ENCODE assay signal across 21 cellular contexts in genomic region chr6:67887747-67888545, GRCh38.
DNase-seq lines count a peak whose midpoint lies in the region; ATAC-seq, FAIRE-seq and TF ChIP-seq lines count a peak whose summit lies in the region.
"Had no signal": no experiment of that assay in that cellular context is flagged by ENCODE, and none has a peak within 500 bp of the region (broad histone marks: within the 10 kb centered on the region; RNA-seq: fewer than 3 reads in every experiment).

No MANE protein-coding gene starts in this region.

- H3K79me1 ChIP-seq in trophoblast cell (ENCODE audit: low read length): peaks cover 7% of the 10 kb centered on the region

- DNase-seq in OCI-M1 (lab: John Stamatoyannopoulos, UW) (peak; percentile 85), K562 (ENCODE audit: extremely low read depth in 1 of 4, low spot score in 3 of 4) (peak; percentile 68 to 83 (median 75)), trophoblast cell (no peak), esophagus muscularis mucosa (ENCODE audit: extremely low spot score) (no peak), GM19238 (ENCODE audit: insufficient read length, low spot score) (no peak)
- DNase-seq: AML-193, Calu3, DMS79 treated with DMSO at 0.1 percent for 48 hours, NCI-H2029, NCI-H526 treated with DMSO at 0.1 percent for 48 hours, Peyer's patch, SIG-M5 had no signal

- H4K12ac ChIP-seq in trophoblast cell (ENCODE audit: low read depth, low read length): peak overlapping the region; percentile 13

- TF ChIP-seq CTCF in DOHH2 (IDR thresholded peaks at IDR 0.05; ENCODE audit: low read depth, low read length, poor library complexity, severe bottlenecking) (no peak), K562 (IDR thresholded peaks at IDR 0.05 in 2 of 3, conservative IDR thresholded peaks at IDR 0.05 in 1 of 3; ENCODE audit: insufficient read depth in 2 of 3, low read depth in 1 of 3, low read length in 3 of 3) (no peak; a peak in 1 of 6 replicates), esophagus muscularis mucosa (IDR thresholded peaks at IDR 0.05) (no peak)

- H4K20me1 ChIP-seq in DOHH2 (ENCODE audit: control insufficient read depth, insufficient read depth, low read depth, low read length): no peaks in the 10 kb centered on the region
- peaks cover 16% of the 10 kb centered on the region for H4K20me1 ChIP-seq in K562 (replicated peaks; ENCODE audit: control insufficient read depth, insufficient read depth, low read length)

- peak overlapping the region; percentile 98 to 100 for H3K9ac ChIP-seq in K562 (ENCODE audit: insufficient read depth in 1 of 2, low read depth in 2 of 2, low read length in 2 of 2)
- H3K9ac ChIP-seq in trophoblast cell (ENCODE audit: low read length): no peak overlapping the region

- H3F3A ChIP-seq in DOHH2 (ENCODE audit: control insufficient read depth, insufficient read depth): peaks cover 4% of the 10 kb centered on the region; the same call in 1 of the 2 replicates

- WGBS in K562 (ENCODE audit: insufficient coverage, low coverage, missing lambda C conversion rate): 1% methylated on average over 16 of the region's 17 CpGs
- WGBS in trophoblast cell (ENCODE audit: extremely low coverage, insufficient coverage, insufficient read length): 100% methylated on average over 1 of the region's 17 CpGs
- 86% methylated on average over 17 of the region's 17 CpGs for WGBS in esophagus muscularis mucosa

- H3K9me2 ChIP-seq in DOHH2 (replicated peaks; ENCODE audit: control insufficient read depth, low read length): no peaks in the 10 kb centered on the region

- H3K4me1 ChIP-seq in DOHH2 (ENCODE audit: control insufficient read depth, low read length) (peaks cover 29% of the 10 kb centered on the region), K562 (replicated peaks in 1 of 2; ENCODE audit: control insufficient read depth in 2 of 2, insufficient read depth in 2 of 2, low read length in 2 of 2) (peaks cover 6 to 13% of the 10 kb centered on the region in 2 experiments; a peak in 3 of 5 replicates), trophoblast cell (ENCODE audit: control insufficient read depth in 1 of 2, insufficient read depth in 2 of 2, low read length in 2 of 2) (no peaks in the 10 kb centered on the region), esophagus muscularis mucosa (no peaks in the 10 kb centered on the region)
- H3K4me1 ChIP-seq: Peyer's patch had no signal

- in situ Hi-C loops in K562 (cut with MboI): loop anchor here (5.0 to 10.0 kb wide), 2 partner anchors 154 to 337 kb away; no protein-coding TSS in a partner anchor

- no peak overlapping the region for H3K23ac ChIP-seq in trophoblast cell (ENCODE audit: low read length)

- H3K27me3 ChIP-seq in DOHH2 (ENCODE audit: control insufficient read depth, low read length) (no peaks in the 10 kb centered on the region), K562 (ENCODE audit: control insufficient read depth in 2 of 2, insufficient read depth in 2 of 2, low read length in 2 of 2) (no peaks in the 10 kb centered on the region), trophoblast cell (ENCODE audit: insufficient read depth, low read length) (no peaks in the 10 kb centered on the region), esophagus muscularis mucosa (no peaks in the 10 kb centered on the region)
- H3K27me3 ChIP-seq: Peyer's patch had no signal

- no peaks in the 10 kb centered on the region for H3K9me1 ChIP-seq in K562 (ENCODE audit: control insufficient read depth, insufficient read depth, low read length)

- no peak overlapping the region for H3K18ac ChIP-seq in trophoblast cell (ENCODE audit: low read length)

- intact Hi-C loops in K562 (cut with micrococcal nuclease): loop anchor here (1.0 to 5.0 kb wide), 3 partner anchors 338 to 854 kb away; no protein-coding TSS in a partner anchor
- intact Hi-C loops in esophagus muscularis mucosa (cut with DNase I): no loop called here

- H2BK5ac ChIP-seq in trophoblast cell (ENCODE audit: low read depth, low read length, poor library complexity): peak overlapping the region; percentile 64

- CTCF ChIA-PET in K562 (lab: Yijun Ruan, JAX; ENCODE audit: low intra/inter-chr PET ratio): no interaction called here

- no peak; a peak in 1 of 4 replicates for TF ChIP-seq RAD21 in K562 (CRISPR knock-in tag; conservative IDR thresholded peaks at IDR 0.05 in 1 of 2, IDR thresholded peaks at IDR 0.05 in 1 of 2)

- H3K9me3 ChIP-seq in DOHH2 (ENCODE audit: control insufficient read depth, insufficient read depth, low read length) (peaks cover 16% of the 10 kb centered on the region), K562 (replicated peaks; ENCODE audit: control insufficient read depth, insufficient read depth, low read depth, low read length) (peaks cover 2% of the 10 kb centered on the region; the same call in 1 of the 2 replicates), trophoblast cell (ENCODE audit: insufficient read depth, low read depth, low read length) (peaks cover 3% of the 10 kb centered on the region), esophagus muscularis mucosa (no peaks in the 10 kb centered on the region)

- H2AFZ ChIP-seq in K562 (ENCODE audit: low read depth, low read length): no peak overlapping the region
- no peak overlapping the region for H2AFZ ChIP-seq in trophoblast cell (ENCODE audit: insufficient read depth, low read length, poor library complexity)

- H3K4me3 ChIP-seq in DOHH2 (ENCODE audit: low read length): no peak overlapping the region
- H3K4me3 ChIP-seq in K562: peak overlapping the region; percentile 93
- H3K4me3 ChIP-seq in trophoblast cell (ENCODE audit: low read depth, low read length): no peak overlapping the region
- H3K4me3 ChIP-seq in esophagus muscularis mucosa: no peak overlapping the region
- H3K4me3 ChIP-seq: Peyer's patch, SK-N-MC had no signal

- no peak overlapping the region for H3K4me2 ChIP-seq in DOHH2 (ENCODE audit: low read length)
- peak overlapping the region; percentile 98 for H3K4me2 ChIP-seq in K562 (ENCODE audit: insufficient read depth, low read length)
- H3K4me2 ChIP-seq in trophoblast cell (ENCODE audit: low read length): no peak overlapping the region

- peak overlapping the region; percentile 42 for H3K4ac ChIP-seq in trophoblast cell (ENCODE audit: low read depth, low read length)

- H2BK120ac ChIP-seq in trophoblast cell (ENCODE audit: insufficient read depth, low read length, poor library complexity): peak overlapping the region; percentile 90

- H2AK5ac ChIP-seq in trophoblast cell (ENCODE audit: low read length): peak overlapping the region; percentile 89

- H3K79me2 ChIP-seq in DOHH2 (ENCODE audit: control insufficient read depth, low read length) (no peaks in the 10 kb centered on the region), K562 (ENCODE audit: control insufficient read depth, insufficient read depth, low read length) (peaks cover 87% of the 10 kb centered on the region), trophoblast cell (ENCODE audit: control insufficient read depth, insufficient read depth, low read length, poor library complexity) (no peaks in the 10 kb centered on the region)

- peak overlapping the region; percentile 86 for H4K91ac ChIP-seq in trophoblast cell (ENCODE audit: low read depth, low read length)

- peak overlapping the region; percentile 82 for H2BK12ac ChIP-seq in trophoblast cell (ENCODE audit: low read length)

- TF ChIP-seq POLR2A in K562 (conservative IDR thresholded peaks at IDR 0.05): peak; percentile 98
- no peak for TF ChIP-seq POLR2A in esophagus muscularis mucosa (IDR thresholded peaks at IDR 0.05; ENCODE audit: low read depth)

- peak; percentile 49 for ATAC-seq in K562
- no peak for ATAC-seq in GM19463 (IDR thresholded peaks at IDR 0.05; ENCODE audit: unreplicated experiment)
- ATAC-seq in GM21360 (IDR thresholded peaks at IDR 0.05; ENCODE audit: unreplicated experiment): no peak
- ATAC-seq: HepG2 had no signal

- peak overlapping the region; percentile 61 for H3K14ac ChIP-seq in trophoblast cell (ENCODE audit: low read length)

- TF ChIP-seq EP300 in K562 (IDR thresholded peaks at IDR 0.05; ENCODE audit: low read length) (peak; percentile 62), esophagus muscularis mucosa (IDR thresholded peaks at IDR 0.05) (no peak)

- H3K36me3 ChIP-seq in DOHH2 (ENCODE audit: control insufficient read depth, low read length) (no peaks in the 10 kb centered on the region), K562 (ENCODE audit: control insufficient read depth, insufficient read depth, low read length) (peaks cover 57% of the 10 kb centered on the region), trophoblast cell (ENCODE audit: control insufficient read depth in 1 of 2, insufficient read depth in 2 of 2, low read length in 2 of 2) (peaks cover 0 to 1% of the 10 kb centered on the region in 2 experiments), esophagus muscularis mucosa (no peaks in the 10 kb centered on the region)
- H3K36me3 ChIP-seq: Peyer's patch had no signal

- peak; percentile 61 for FAIRE-seq in K562 (lab: Jason Lieb, UNC)
- FAIRE-seq: A204.1, GM12892, GM19239, H54, HepG2 had no signal

- TSS peak; percentile 40 for BruUV-seq in K562 (replicated peaks; lab: Mats Ljungman, UMichigan)

- peak overlapping the region; percentile 60; the same call in 1 of the 2 replicates for H3K27ac ChIP-seq in DOHH2 (ENCODE audit: low read depth, low read length)
- H3K27ac ChIP-seq in K562 (ENCODE audit: extremely low read depth, low read depth, low read length): peak overlapping the region; percentile 98
- no peak overlapping the region for H3K27ac ChIP-seq in trophoblast cell (ENCODE audit: low read depth, low read length)
- H3K27ac ChIP-seq in esophagus muscularis mucosa (replicated peaks in 1 of 4): no peak overlapping the region
- H3K27ac ChIP-seq: Peyer's patch, SK-N-MC had no signal

- POLR2A ChIA-PET in K562 (lab: Yijun Ruan, JAX): interaction anchor here (1.2 to 1.7 kb wide), 4 partner anchors 11 to 279 kb away, joined by 4 to 6 read pairs (median 5); no protein-coding TSS in a partner anchor

- peak overlapping the region; percentile 56 for H4K8ac ChIP-seq in trophoblast cell (ENCODE audit: low read depth, low read length)

TF ChIP-seq in K562, 482 proteins besides CTCF, POLR2A, EP300 and RAD21 (continues in another document):
- TF ChIP-seq TCFL5 (CRISPR knock-in tag; conservative IDR thresholded peaks at IDR 0.05): no peak
- TF ChIP-seq SMAD4 (CRISPR knock-in tag; conservative IDR thresholded peaks at IDR 0.05): 0 out of 2 replicates have a peak, but pooled peaks have one; percentile 19
- no peak for TF ChIP-seq ZFP1 (CRISPR knock-in tag; IDR thresholded peaks at IDR 0.05)
- TF ChIP-seq HDAC1 (IDR thresholded peaks at IDR 0.05): peak in 1 of 2 experiments; percentile 69; a peak in 3 of 4 replicates
- peak; percentile 66; the same call in 1 of the 2 replicates for TF ChIP-seq NR2F6 (CRISPR knock-in tag; IDR thresholded peaks at IDR 0.05)
- TF ChIP-seq ZNF589 (CRISPR knock-in tag; IDR thresholded peaks at IDR 0.05; ENCODE audit: low read depth): peak; percentile 67
- TF ChIP-seq MAFG (tag; conservative IDR thresholded peaks at IDR 0.05): no peak

Comparison
In these comparisons a context has a peak if more than half of its experiments do, and no peak if none do; other contexts are left out.
1. H3K27ac ChIP-seq: peak in DOHH2 (single experiment) and K562 (single experiment); none in trophoblast cell (single experiment) and esophagus muscularis mucosa (0 of 4).
2. DNase-seq: peak in OCI-M1 (single experiment) and K562 (4 of 4); none in trophoblast cell (0 of 2), esophagus muscularis mucosa (single experiment) and GM19238 (single experiment).